ENCODE assay signal across 18 cellular contexts in genomic region chr2:195687320-195688086, GRCh38.
"Had no signal": no experiment of that assay in that cellular context is flagged by ENCODE, and none has a peak within 500 bp of the region (broad histone marks: within the 10 kb centered on the region; RNA-seq: fewer than 3 reads in every experiment).

No MANE protein-coding gene starts in this region.

- H3K27ac ChIP-seq: epithelial cell of prostate, lower lobe of right lung, neutrophil, parathyroid adenoma had no signal

- H3K4me1 ChIP-seq: lower lobe of right lung had no signal

- H3K9me3 Mint-ChIP-seq: immature natural killer cell had no signal

- ATAC-seq: left cardiac atrium, lower lobe of right lung had no signal

- H3K4me3 ChIP-seq: lower lobe of right lung had no signal

- H3K36me3 ChIP-seq: lower lobe of right lung, neutrophil had no signal

- H3K9me3 ChIP-seq: neutrophil had no signal

- H3K4me3 Mint-ChIP-seq: activated B cell treated with CpG ODN at 0.5 μM for 24 hours; activated CD4-positive, alpha-beta T cell treated with anti-CD3 and anti-CD28 coated beads, Interleukin-2, amount 10 ng/mL, durations not matched to agents 24 days and 14 days; activated naive CD8-positive, alpha-beta T cell treated with anti-CD3 and anti-CD28 coated beads for 36 hours; immature natural killer cell; stimulated activated effector memory CD8-positive, alpha-beta T cell treated with anti-CD3 and anti-CD28 coated beads, Interleukin-12 subunit alpha, Interleukin-12 subunit beta, amount 100 ng/mL, for 72 hours had no signal

- H3K27me3 ChIP-seq: neutrophil had no signal

- DNase-seq: activated B cell treated with CpG ODN at 0.5 μM for 24 hours; activated CD4-positive, alpha-beta T cell treated with anti-CD3 and anti-CD28 coated beads, Interleukin-2, amount 10 ng/mL, durations not matched to agents 24 days and 14 days; activated CD8-positive, alpha-beta memory T cell treated with anti-CD3 and anti-CD28 coated beads for 24 hours; activated gamma-delta T cell treated with Interleukin-2 at 50 U/mL for 16 hours; activated naive CD8-positive, alpha-beta T cell treated with anti-CD3 and anti-CD28 coated beads for 36 hours; dermis blood vessel endothelial cell; foreskin melanocyte; immature natural killer cell; left cardiac atrium; lower lobe of right lung; midbrain; stimulated activated CD4-positive, alpha-beta T cell treated with anti-CD3 and anti-CD28 coated beads, Interleukin-12 subunit alpha, Interleukin-12 subunit beta, amount 100 ng/mL, for 4 hours; stimulated activated CD4-positive, alpha-beta T cell treated with anti-CD3 and anti-CD28 coated beads, Interleukin-2, amount 100 ng/mL, for 24 hours; T-helper 2 cell had no signal

- H3K27ac Mint-ChIP-seq: activated B cell treated with CpG ODN at 0.5 μM for 24 hours; activated CD4-positive, alpha-beta T cell treated with anti-CD3 and anti-CD28 coated beads, Interleukin-2, amount 10 ng/mL, durations not matched to agents 24 days and 14 days; activated naive CD8-positive, alpha-beta T cell treated with anti-CD3 and anti-CD28 coated beads for 36 hours had no signal

- H3K27me3 Mint-ChIP-seq: activated B cell treated with CpG ODN at 0.5 μM for 24 hours; activated CD4-positive, alpha-beta T cell treated with anti-CD3 and anti-CD28 coated beads, Interleukin-2, amount 10 ng/mL, durations not matched to agents 24 days and 14 days; activated naive CD8-positive, alpha-beta T cell treated with anti-CD3 and anti-CD28 coated beads for 36 hours had no signal
